Comparison of ENCODE assay signal across 9 cellular contexts in the genomic region with DNA sequence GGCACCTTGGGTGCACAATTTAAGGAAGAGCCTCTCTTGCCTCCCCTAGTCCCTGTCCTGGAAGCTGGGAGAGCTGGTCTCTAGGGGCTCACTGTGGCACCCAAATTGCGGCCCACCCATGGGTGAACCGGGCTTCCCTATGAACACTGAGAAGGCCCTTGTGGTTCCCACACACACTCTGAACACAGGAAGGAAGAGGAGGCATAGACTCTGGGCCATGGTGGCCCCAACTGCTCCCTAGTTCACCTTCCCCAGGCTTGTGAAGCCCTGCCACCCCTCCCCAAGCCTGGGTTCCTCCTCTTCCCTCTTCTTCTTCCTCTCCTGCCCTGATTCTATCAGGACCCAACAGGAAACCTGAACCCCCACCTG. TPM values are rescaled to one million over a fixed set of nuclear protein-coding genes. Genes with fewer than 3 reads are reported as not detected.
DNase-seq lines count a peak whose midpoint lies in the region; ATAC-seq, FAIRE-seq and TF ChIP-seq lines count a peak whose summit lies in the region.
"Had no signal": no experiment of that assay in that cellular context is flagged by ENCODE, and none has a peak within 500 bp of the region (broad histone marks: within the 10 kb centered on the region; RNA-seq: fewer than 3 reads in every experiment).

No MANE protein-coding gene starts in this region.

- TF ChIP-seq EP300 in suprapubic skin (IDR thresholded peaks at IDR 0.05), result no peak

- no peak for TF ChIP-seq POLR2A in suprapubic skin (IDR thresholded peaks at IDR 0.05)

- H3K4me1 ChIP-seq in keratinocyte (ENCODE audit: control insufficient read depth, extremely low read depth, insufficient read depth, low read length), result peaks cover 58% of the 10 kb centered on the region
- peaks cover 82% of the 10 kb centered on the region for H3K4me1 ChIP-seq in suprapubic skin

- CTCF ChIA-PET in activated CD4-positive, alpha-beta T cell treated with anti-CD3 and anti-CD28 coated beads, Interleukin-2, amount 10 ng/mL, durations not matched to agents 7 days and 5 days (lab: Charles Lee), result interaction anchor here (1.4 to 3.3 kb wide), 2 partner anchors 10 to 22 kb away, joined by 4 to 15 read pairs; a partner anchor contains a TSS
- CTCF ChIA-PET in WTC11 (lab: Charles Lee), result interaction anchor here (2.1 to 3.7 kb wide), 2 partner anchors 10 to 34 kb away, joined by 7 to 12 read pairs; a partner anchor contains a TSS

- TF ChIP-seq CTCF in WTC11 (IDR thresholded peaks at IDR 0.05), result no peak
- TF ChIP-seq CTCF in keratinocyte (optimal IDR thresholded peaks at IDR 0.05 in 1 of 3, IDR thresholded peaks at IDR 0.05 in 1 of 3, conservative IDR thresholded peaks at IDR 0.05 in 1 of 3; ENCODE audit: extremely low read depth in 1 of 3, insufficient read depth in 2 of 3, low read length in 3 of 3), result no peak
- TF ChIP-seq CTCF in suprapubic skin (IDR thresholded peaks at IDR 0.05), result no peak

- peak overlapping the region; percentile 22 for H3K27ac ChIP-seq in keratinocyte (ENCODE audit: control insufficient read depth, insufficient read depth, low read length)
- H3K27ac ChIP-seq in suprapubic skin, result peak overlapping the region; percentile 92

- H3K9me1 ChIP-seq in keratinocyte (ENCODE audit: control insufficient read depth, extremely low read depth, insufficient read depth, low read length), result peaks cover 4% of the 10 kb centered on the region

- H3K9ac ChIP-seq in keratinocyte (ENCODE audit: control insufficient read depth, extremely low read depth, insufficient read depth, low read length), result no peak overlapping the region

- H3K4me3 Mint-ChIP-seq in activated CD4-positive, alpha-beta T cell treated with anti-CD3 and anti-CD28 coated beads, Interleukin-2, amount 10 ng/mL, durations not matched to agents 7 days and 5 days, result peak overlapping the region; percentile 57
- no peak overlapping the region for H3K4me3 Mint-ChIP-seq in WTC11

- no peaks in the 10 kb centered on the region for H3K9me3 Mint-ChIP-seq in activated CD4-positive, alpha-beta T cell treated with anti-CD3 and anti-CD28 coated beads, Interleukin-2, amount 10 ng/mL, durations not matched to agents 7 days and 5 days
- no peaks in the 10 kb centered on the region for H3K9me3 Mint-ChIP-seq in WTC11

- H3K27me3 Mint-ChIP-seq in activated CD4-positive, alpha-beta T cell treated with anti-CD3 and anti-CD28 coated beads, Interleukin-2, amount 10 ng/mL, durations not matched to agents 7 days and 5 days, result no peaks in the 10 kb centered on the region
- no peaks in the 10 kb centered on the region for H3K27me3 Mint-ChIP-seq in WTC11 (ENCODE audit: low read depth)

- WGBS in suprapubic skin, result 100% methylated on average over 1 of the region's 2 CpGs

- FAIRE-seq in keratinocyte (lab: Jason Lieb, UNC), result no peak
- no peak for FAIRE-seq in GM19239 (lab: Jason Lieb, UNC)

- H3K27ac Mint-ChIP-seq in activated CD4-positive, alpha-beta T cell treated with anti-CD3 and anti-CD28 coated beads, Interleukin-2, amount 10 ng/mL, durations not matched to agents 7 days and 5 days, result peak overlapping the region; percentile 91
- H3K27ac Mint-ChIP-seq in WTC11, result peak overlapping the region; percentile 79

- H3K9me3 ChIP-seq in keratinocyte (ENCODE audit: control insufficient read depth, low read depth, low read length) (no peaks in the 10 kb centered on the region), suprapubic skin (no peaks in the 10 kb centered on the region)

- H3K4me3 ChIP-seq in keratinocyte (ENCODE audit: control insufficient read depth in 2 of 3, extremely low read depth in 1 of 3, insufficient read depth in 2 of 3, low read depth in 1 of 3, low read length in 3 of 3), result no peak overlapping the region
- H3K4me3 ChIP-seq in suprapubic skin, result no peak overlapping the region

- H3K27me3 ChIP-seq in keratinocyte (ENCODE audit: control insufficient read depth, extremely low read depth, insufficient read depth, low read length) (no peaks in the 10 kb centered on the region), suprapubic skin (no peaks in the 10 kb centered on the region)

- POLR2A ChIA-PET in activated CD4-positive, alpha-beta T cell treated with anti-CD3 and anti-CD28 coated beads, Interleukin-2, amount 10 ng/mL, durations not matched to agents 7 days and 5 days (lab: Charles Lee), result no interaction called here
- POLR2A ChIA-PET in WTC11 (lab: Charles Lee), result interaction anchor here (1.0 to 9.4 kb wide), 3 partner anchors 8 to 14 kb away, joined by 3 to 137 read pairs (median 3); a partner anchor contains a TSS

- H3K36me3 Mint-ChIP-seq in activated CD4-positive, alpha-beta T cell treated with anti-CD3 and anti-CD28 coated beads, Interleukin-2, amount 10 ng/mL, durations not matched to agents 7 days and 5 days (ENCODE audit: low read depth), result peaks cover 21% of the 10 kb centered on the region
- H3K36me3 Mint-ChIP-seq in WTC11, result peaks cover 3% of the 10 kb centered on the region; the same call in 1 of the 2 replicates

- peaks cover 23% of the 10 kb centered on the region for H4K20me1 ChIP-seq in keratinocyte (ENCODE audit: control insufficient read depth, extremely low read depth, insufficient read depth, low read length)

- peaks cover 82% of the 10 kb centered on the region for H3K79me2 ChIP-seq in keratinocyte (ENCODE audit: control insufficient read depth, insufficient read depth, low read length)

- ATAC-seq in WTC11 (no peak), HG02571 (IDR thresholded peaks at IDR 0.05; ENCODE audit: unreplicated experiment) (no peak)

- DNase-seq in activated CD4-positive, alpha-beta T cell treated with anti-CD3 and anti-CD28 coated beads, Interleukin-2, amount 10 ng/mL, durations not matched to agents 7 days and 5 days, result no peak
- no peak for DNase-seq in activated CD4-positive, alpha-beta T cell treated with anti-CD3 and anti-CD28 coated beads, Interleukin-2, amount 50 U/mL, for 1 hour
- DNase-seq in WTC11 (ENCODE audit: low spot score) (no peak), keratinocyte (ENCODE audit: low read depth, low spot score) (no peak), suprapubic skin (ENCODE audit: low spot score in 2 of 2) (no peak), GM19239 (ENCODE audit: insufficient read length, low spot score) (no peak)
- DNase-seq in stimulated activated CD4-positive, alpha-beta T cell treated with anti-CD3 and anti-CD28 coated beads, Interleukin-2, amount 100 ng/mL, for 48 hours, result no peak
- DNase-seq: NCI-H510A had no signal

- dilution Hi-C loops in keratinocyte (cut with MboI; ENCODE audit: extremely low pct_ligation_motif_present, low sequenced_read_pairs), result no loop called here

- H3K36me3 ChIP-seq in keratinocyte (ENCODE audit: control insufficient read depth in 2 of 2, extremely low read depth in 1 of 2, insufficient read depth in 2 of 2, low read length in 2 of 2) (peaks cover 11 to 22% of the 10 kb centered on the region in 2 experiments), suprapubic skin (no peaks in the 10 kb centered on the region)

- no peak overlapping the region for H2AFZ ChIP-seq in keratinocyte (ENCODE audit: control insufficient read depth, low read length)

- H3K4me2 ChIP-seq in keratinocyte (ENCODE audit: control insufficient read depth, extremely low read depth, insufficient read depth, low read depth, low read length), result peak overlapping the region; percentile 13

- H3K4me1 Mint-ChIP-seq in activated CD4-positive, alpha-beta T cell treated with anti-CD3 and anti-CD28 coated beads, Interleukin-2, amount 10 ng/mL, durations not matched to agents 7 days and 5 days, result peaks cover 75% of the 10 kb centered on the region
- H3K4me1 Mint-ChIP-seq in WTC11, result peaks cover 67% of the 10 kb centered on the region

TF ChIP-seq in WTC11, 78 proteins besides CTCF, POLR2A, EP300 and RAD21 (continues in another document):
- TF ChIP-seq IRF2 (CRISPR knock-in tag; IDR thresholded peaks at IDR 0.05; ENCODE audit: borderline replicate concordance, low read depth) (no peak), ZNF396 (CRISPR knock-in tag; IDR thresholded peaks at IDR 0.05; ENCODE audit: borderline replicate concordance) (no peak)
- TF ChIP-seq, protein P1, sequence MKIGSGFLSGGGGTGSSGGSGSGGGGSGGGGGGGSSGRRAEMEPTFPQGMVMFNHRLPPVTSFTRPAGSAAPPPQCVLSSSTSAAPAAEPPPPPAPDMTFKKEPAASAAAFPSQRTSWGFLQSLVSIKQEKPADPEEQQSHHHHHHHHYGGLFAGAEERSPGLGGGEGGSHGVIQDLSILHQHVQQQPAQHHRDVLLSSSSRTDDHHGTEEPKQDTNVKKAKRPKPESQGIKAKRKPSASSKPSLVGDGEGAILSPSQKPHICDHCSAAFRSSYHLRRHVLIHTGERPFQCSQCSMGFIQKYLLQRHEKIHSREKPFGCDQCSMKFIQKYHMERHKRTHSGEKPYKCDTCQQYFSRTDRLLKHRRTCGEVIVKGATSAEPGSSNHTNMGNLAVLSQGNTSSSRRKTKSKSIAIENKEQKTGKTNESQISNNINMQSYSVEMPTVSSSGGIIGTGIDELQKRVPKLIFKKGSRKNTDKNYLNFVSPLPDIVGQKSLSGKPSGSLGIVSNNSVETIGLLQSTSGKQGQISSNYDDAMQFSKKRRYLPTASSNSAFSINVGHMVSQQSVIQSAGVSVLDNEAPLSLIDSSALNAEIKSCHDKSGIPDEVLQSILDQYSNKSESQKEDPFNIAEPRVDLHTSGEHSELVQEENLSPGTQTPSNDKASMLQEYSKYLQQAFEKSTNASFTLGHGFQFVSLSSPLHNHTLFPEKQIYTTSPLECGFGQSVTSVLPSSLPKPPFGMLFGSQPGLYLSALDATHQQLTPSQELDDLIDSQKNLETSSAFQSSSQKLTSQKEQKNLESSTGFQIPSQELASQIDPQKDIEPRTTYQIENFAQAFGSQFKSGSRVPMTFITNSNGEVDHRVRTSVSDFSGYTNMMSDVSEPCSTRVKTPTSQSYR (CRISPR knock-in tag; IDR thresholded peaks at IDR 0.05), result no peak
- TF ChIP-seq, protein P2, sequence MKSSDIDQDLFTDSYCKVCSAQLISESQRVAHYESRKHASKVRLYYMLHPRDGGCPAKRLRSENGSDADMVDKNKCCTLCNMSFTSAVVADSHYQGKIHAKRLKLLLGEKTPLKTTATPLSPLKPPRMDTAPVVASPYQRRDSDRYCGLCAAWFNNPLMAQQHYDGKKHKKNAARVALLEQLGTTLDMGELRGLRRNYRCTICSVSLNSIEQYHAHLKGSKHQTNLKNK (CRISPR knock-in tag; IDR thresholded peaks at IDR 0.05), result no peak

RNA-seq across cellular contexts. Expression of a gene that starts 10.5 kb away (rescaled TPM):
- total RNA-seq in activated CD4-positive, alpha-beta T cell treated with anti-CD3 and anti-CD28 coated beads, Interleukin-2, amount 10 ng/mL, durations not matched to agents 7 days and 5 days, result 100 to 1,000 TPM; 175 to 176 TPM
- total RNA-seq in WTC11 (2021), result 72.3 to 93.7 TPM (median 76.7 TPM) in 3 replicates
- polyA plus RNA-seq in keratinocyte, result 51.7 to 62.3 TPM (median 59.8 TPM) in 3 replicates
- polyA plus RNA-seq in keratinocyte (2011; ENCODE audit: low read depth), result 141 TPM
- 13.1 and 22.9 TPM in 2 replicates for polyA plus RNA-seq in keratinocyte (2011; cell fraction: cytosol; rRNA removed)
- polyA plus RNA-seq in keratinocyte (2011; cell fraction: nucleus; rRNA removed), result 193 and 230 TPM in 2 replicates
- 58.4 and 115 TPM in 2 replicates for polyA plus RNA-seq in keratinocyte (2012; ENCODE audit: low replicate concordance)
- polyA minus RNA-seq in keratinocyte, result 92.2 to 212 TPM (median 99.5 TPM) in 3 replicates
- 158 TPM for polyA minus RNA-seq in keratinocyte (2011; cell fraction: cytosol; rRNA and poly(A)+ RNA removed)
- 274 and 384 TPM in 2 replicates for polyA minus RNA-seq in keratinocyte (2011; cell fraction: nucleus; rRNA and poly(A)+ RNA removed)
- 100 to 1,000 TPM in 2 of 4 donors, 10 to 100 TPM in 2; 78.1 to 124 (median 91.7) TPM for total RNA-seq in suprapubic skin
